12 cellular contexts compared by ENCODE assay signal in the genomic region with DNA sequence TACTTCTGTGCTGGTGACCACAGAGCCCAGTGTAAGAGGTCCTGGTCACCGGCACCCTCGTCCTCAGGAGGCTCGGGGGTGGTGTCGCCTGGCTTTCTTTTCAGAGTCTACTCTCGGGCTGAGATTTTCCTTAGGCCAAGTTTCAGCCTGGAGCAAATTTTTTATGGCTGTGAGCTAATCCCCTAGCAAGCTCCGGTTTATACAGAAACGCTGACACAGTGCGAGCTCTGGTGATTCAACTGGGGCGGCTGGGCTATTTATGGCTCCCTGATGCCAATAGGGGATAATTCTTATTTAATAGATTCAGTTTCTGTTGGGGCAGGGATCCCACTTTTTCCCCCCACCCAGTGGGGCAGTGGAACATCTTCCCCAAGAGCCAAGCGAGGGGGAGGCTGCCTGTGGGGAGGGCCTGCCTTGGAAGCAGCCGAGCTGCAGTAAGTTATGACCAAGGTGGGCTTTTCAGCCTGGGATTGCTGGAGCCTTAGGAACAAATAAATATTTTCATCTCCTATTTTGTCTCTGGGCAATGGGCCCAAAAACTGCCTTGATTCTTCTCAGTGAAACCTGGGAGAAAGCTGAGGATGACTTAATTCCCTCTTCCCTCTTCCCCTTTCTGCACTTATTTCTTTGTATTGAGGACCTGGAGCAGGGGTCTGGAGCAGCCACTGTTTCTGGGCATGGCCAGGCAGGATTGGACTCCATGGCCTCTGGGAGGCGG.
A peak's percentile ranks its signal among the peaks of the same experiment; 100 is the strongest.
DNase-seq lines count a peak whose midpoint lies in the region; ATAC-seq and TF ChIP-seq lines count a peak whose summit lies in the region.
"Had no signal": no experiment of that assay in that cellular context is flagged by ENCODE, and none has a peak within 500 bp of the region (broad histone marks: within the 10 kb centered on the region; RNA-seq: fewer than 3 reads in every experiment).

No MANE protein-coding gene starts in this region.

- no peaks in the 10 kb centered on the region for H3K36me3 ChIP-seq in HEK293 (ENCODE audit: control insufficient read depth in 2 of 2, insufficient read depth in 1 of 2, low read length in 2 of 2)
- H3K36me3 ChIP-seq in hepatocyte (replicated peaks; ENCODE audit: insufficient read depth, low read depth) = no peaks in the 10 kb centered on the region
- no peaks in the 10 kb centered on the region for H3K36me3 ChIP-seq in stomach

- DNase-seq in astrocyte of the cerebellum (ENCODE audit: low read depth) = peak; percentile 39
- DNase-seq in hepatocyte (ENCODE audit: low spot score) = peak; percentile 85
- DNase-seq in stomach = no peak
- no peak for DNase-seq in pons (ENCODE audit: low spot score)
- DNase-seq in DMS 273 (lab: John Stamatoyannopoulos, UW; ENCODE audit: unreplicated experiment) = no peak
- DNase-seq in type B pancreatic cell (ENCODE audit: extremely low spot score, unreplicated experiment) = no peak
- DNase-seq: activated T-cell treated with anti-CD3 and anti-CD28 coated beads, Interleukin-2, amount 50 U/mL, for 48 hours; cerebellar nuclear complex; stimulated activated naive CD8-positive, alpha-beta T cell treated with anti-CD3 and anti-CD28 coated beads, Interleukin-15, Interleukin-2, amounts not matched to agents 100 U/mL and 50 U/mL, for 24 hours had no signal

- intact Hi-C loops in stomach (cut with DNase I; ENCODE audit: low total_unique reads) = no loop called here

- no peaks in the 10 kb centered on the region for H3K9me3 Mint-ChIP-seq in type B pancreatic cell
- H3K9me3 Mint-ChIP-seq: IgD-negative memory B cell had no signal

- no peaks in the 10 kb centered on the region for H4K20me1 ChIP-seq in hepatocyte (ENCODE audit: insufficient read depth, poor library complexity, severe bottlenecking)

- 35% methylated on average over 12 of the region's 12 CpGs for WGBS in hepatocyte (ENCODE audit: low lambda C conversion rate, missing lambda C conversion rate)
- WGBS in stomach, 5 donors = 57 to 79% (median 65%) methylated on average over 10 to 12 of the region's 12 CpGs

- H3K9me2 ChIP-seq in hepatocyte (replicated peaks; ENCODE audit: insufficient read depth) = no peaks in the 10 kb centered on the region

- no peak overlapping the region for H3K27ac ChIP-seq in HEK293 (ENCODE audit: extremely low read depth, low read depth, low read length)
- peak overlapping the region; percentile 94 for H3K27ac ChIP-seq in hepatocyte
- peak overlapping the region; percentile 52 to 87 (median 79) for H3K27ac ChIP-seq in stomach

- no peak overlapping the region for H3K4me3 Mint-ChIP-seq in type B pancreatic cell
- H3K4me3 Mint-ChIP-seq: IgD-negative memory B cell had no signal

- CTCF ChIA-PET in HEK293 (lab: Yijun Ruan, JAX) = no interaction called here

- TF ChIP-seq POLR2A in stomach (IDR thresholded peaks at IDR 0.05) = no peak

- TF ChIP-seq EP300 in stomach (IDR thresholded peaks at IDR 0.05) = no peak

- no peaks in the 10 kb centered on the region for H3K36me3 Mint-ChIP-seq in type B pancreatic cell
- H3K36me3 Mint-ChIP-seq: IgD-negative memory B cell had no signal

- H3K4me2 ChIP-seq in hepatocyte = peak overlapping the region; percentile 69

- H3K4me1 ChIP-seq in HEK293 (ENCODE audit: control insufficient read depth, insufficient read depth, low read length) (0 out of 2 replicates have a peak, but pooled peaks cover 3% of the 10 kb centered on the region), hepatocyte (ENCODE audit: insufficient read depth) (peaks cover 31% of the 10 kb centered on the region), stomach (peaks cover 0 to 38% (median 7%) of the 10 kb centered on the region in 4 donors)

- H3K79me2 ChIP-seq in hepatocyte = no peaks in the 10 kb centered on the region

- H3K27me3 Mint-ChIP-seq in type B pancreatic cell = peaks cover 9% of the 10 kb centered on the region

- H3K4me3 ChIP-seq in HEK293 (ENCODE audit: low read depth, low read length) = no peak overlapping the region
- H3K4me3 ChIP-seq in astrocyte of the cerebellum (ENCODE audit: low read depth, low read length) = no peak overlapping the region
- no peak overlapping the region for H3K4me3 ChIP-seq in hepatocyte
- H3K4me3 ChIP-seq in stomach = no peak overlapping the region

- no peak overlapping the region for H2AFZ ChIP-seq in hepatocyte

- no peaks in the 10 kb centered on the region for H3K9me3 ChIP-seq in HEK293 (ENCODE audit: control insufficient read depth, insufficient read depth, low read depth, low read length)
- H3K9me3 ChIP-seq in hepatocyte (ENCODE audit: low read depth) = no peaks in the 10 kb centered on the region
- H3K9me3 ChIP-seq in stomach = no peaks in the 10 kb centered on the region

- in situ Hi-C loops in astrocyte of the cerebellum (cut with HindIII; ENCODE audit: low sequenced_read_pairs) = no loop called here

- no peak overlapping the region for H3K27ac Mint-ChIP-seq in type B pancreatic cell
- H3K27ac Mint-ChIP-seq: IgD-negative memory B cell had no signal

- H3K27me3 ChIP-seq in hepatocyte = no peaks in the 10 kb centered on the region
- peaks cover 0 to 5% (median 0%) of the 10 kb centered on the region in 3 donors for H3K27me3 ChIP-seq in stomach

- peaks cover 29% of the 10 kb centered on the region for H3K4me1 Mint-ChIP-seq in type B pancreatic cell (ENCODE audit: unreplicated experiment)
- H3K4me1 Mint-ChIP-seq: IgD-negative memory B cell had no signal

- POLR2A ChIA-PET in HEK293 (lab: Yijun Ruan, JAX) = no interaction called here

- TF ChIP-seq CTCF in HEK293 (tag by site-specific recombination; IDR thresholded peaks at IDR 0.05) (no peak), astrocyte of the cerebellum (IDR thresholded peaks at IDR 0.05; ENCODE audit: low read depth, low read length, missing control alignments) (no peak), hepatocyte (IDR thresholded peaks at IDR 0.05; ENCODE audit: poor library complexity) (no peak), stomach (IDR thresholded peaks at IDR 0.05) (no peak), type B pancreatic cell (conservative IDR thresholded peaks at IDR 0.05) (no peak)

- no peak for ATAC-seq in HG02678 (IDR thresholded peaks at IDR 0.05; ENCODE audit: unreplicated experiment)
- ATAC-seq: stimulated activated naive CD8-positive, alpha-beta T cell treated with anti-CD3 and anti-CD28 coated beads, Interleukin-15, Interleukin-2, amounts not matched to agents 100 U/mL and 50 U/mL, for 24 hours had no signal

TF ChIP-seq in HEK293, 187 proteins besides CTCF, POLR2A, EP300 and RAD21:
- TF ChIP-seq ZNF133 (tag by site-specific recombination; IDR thresholded peaks at IDR 0.05) (no peak), ZNF660 (tag by site-specific recombination; IDR thresholded peaks at IDR 0.05) (peak; percentile 62; the same call in 1 of the 2 replicates)

Comparison
In these comparisons a context has a peak if more than half of its experiments do, and no peak if none do; other contexts are left out.
1. DNase-seq: peak in astrocyte of the cerebellum (single experiment) and hepatocyte (single experiment); none in stomach (single experiment), pons (single experiment), DMS 273 (single experiment) and type B pancreatic cell (single experiment).